In the genomic region with DNA sequence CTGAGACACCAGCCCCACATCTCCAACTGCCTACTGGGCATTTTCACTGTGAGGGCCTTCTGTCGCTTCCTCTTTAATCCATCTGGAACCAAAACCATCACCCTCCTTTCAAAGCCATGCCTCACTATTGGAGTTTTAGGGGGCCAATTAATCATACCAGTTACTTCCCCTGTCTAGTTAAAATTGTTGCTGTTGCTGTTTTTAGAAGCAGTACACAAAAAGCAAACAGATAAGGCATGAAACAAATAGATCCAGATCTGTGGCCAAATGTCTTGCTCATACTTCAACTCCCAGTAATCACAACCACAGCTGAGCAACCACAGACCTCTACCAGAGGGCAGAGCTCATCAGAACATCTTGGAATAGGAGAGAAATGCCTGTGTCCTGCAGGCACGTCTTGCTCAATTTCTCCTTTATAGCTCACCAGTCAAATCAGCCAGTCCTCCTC, we compare ENCODE assay signal across 11 cellular contexts.
A peak's percentile ranks its signal among the peaks of the same experiment; 100 is the strongest.
DNase-seq lines count a peak whose midpoint lies in the region; ATAC-seq and TF ChIP-seq lines count a peak whose summit lies in the region.
"Had no signal": no experiment of that assay in that cellular context is flagged by ENCODE, and none has a peak within 500 bp of the region (broad histone marks: within the 10 kb centered on the region; RNA-seq: fewer than 3 reads in every experiment).

No MANE protein-coding gene starts in this region.

- ATAC-seq in HG02623 (IDR thresholded peaks at IDR 0.05; ENCODE audit: unreplicated experiment), result no peak

- H3K4me3 ChIP-seq in AG10803 (ENCODE audit: low read length) (no peak overlapping the region), coronary artery (no peak overlapping the region)
- H3K4me3 ChIP-seq: SK-N-MC had no signal

- DNase-seq in AG10803 (ENCODE audit: low read depth) (peak; percentile 97), NOMO-1 treated with dmso at 0.1 percent for 144 hours (lab: John Stamatoyannopoulos, UW; ENCODE audit: unreplicated experiment) (peak; percentile 44), epithelial cell of prostate (ENCODE audit: low read depth, low spot score) (peak; percentile 31), non-pigmented ciliary epithelial cell (ENCODE audit: low read depth) (peak; percentile 86), coronary artery (ENCODE audit: low spot score) (no peak), SIG-M5 (lab: John Stamatoyannopoulos, UW) (no peak)
- DNase-seq in activated naive CD4-positive, alpha-beta T cell treated with Interleukin-2 at 50 U/mL for 16 hours, result no peak
- DNase-seq: activated naive CD4-positive, alpha-beta T cell treated with anti-CD3 and anti-CD28 coated beads, Interleukin-2, amount 50 U/mL, for 16 hours; Caco-2 had no signal

- peak overlapping the region; percentile 17 for H3K27ac ChIP-seq in epithelial cell of prostate
- H3K27ac ChIP-seq in coronary artery, result peak overlapping the region in 1 of 2 donors; percentile 66
- H3K27ac ChIP-seq: SK-N-MC had no signal

- TF ChIP-seq CTCF in AG10803 (conservative IDR thresholded peaks at IDR 0.05; ENCODE audit: low read length) (0 out of 2 replicates have a peak, but pooled peaks have one; percentile 13), coronary artery (IDR thresholded peaks at IDR 0.05) (no peak)

Comparison
In these comparisons a context has a peak if more than half of its experiments do, and no peak if none do; other contexts are left out.
1. DNase-seq: peak in AG10803 (single experiment), NOMO-1 treated with dmso at 0.1 percent for 144 hours (single experiment), epithelial cell of prostate (single experiment) and non-pigmented ciliary epithelial cell (single experiment); none in coronary artery (single experiment), activated naive CD4-positive, alpha-beta T cell treated with Interleukin-2 at 50 U/mL for 16 hours (single experiment) and SIG-M5 (single experiment).